1 cellular context compared by ENCODE assay signal in the genomic region with DNA sequence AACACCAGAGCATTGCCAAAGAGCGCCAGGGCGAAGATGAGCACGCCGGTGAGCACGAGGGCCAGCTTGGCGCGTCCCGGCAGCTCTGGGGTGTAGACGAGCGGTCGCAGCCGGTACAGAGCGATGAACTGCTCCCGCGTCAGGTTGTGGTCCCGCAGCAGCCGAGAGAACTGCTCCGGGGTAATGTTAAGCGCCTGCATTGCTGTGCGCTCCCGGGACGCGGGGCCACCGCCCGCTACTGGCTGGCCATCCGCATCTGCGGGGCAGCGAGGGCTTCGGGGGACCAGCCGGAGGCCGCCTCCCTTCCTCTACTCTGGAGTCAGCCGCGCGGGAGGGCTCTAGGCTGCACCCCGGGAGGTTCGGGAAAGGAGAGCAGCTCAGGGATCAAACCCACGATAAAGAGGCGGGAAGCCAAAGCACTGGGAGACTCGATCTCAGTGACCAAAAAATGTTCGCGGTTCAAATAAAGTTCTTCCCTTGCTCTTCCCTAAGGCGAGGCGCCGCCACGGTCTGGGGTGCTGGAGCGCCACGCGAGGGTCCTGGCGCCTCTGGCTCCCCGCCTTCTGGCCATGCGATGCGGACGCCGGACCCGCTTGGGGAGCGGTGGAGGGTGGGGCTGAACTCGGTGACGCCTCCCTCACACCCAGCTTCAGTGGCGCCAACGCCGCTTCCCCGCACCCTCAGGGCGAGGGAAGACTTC.
TF ChIP-seq lines count a peak whose summit lies in the region.

A gene (minus strand): TSS at position 571 of the 700 bp plus-strand sequence. CDS start 371 bp downstream, at position 200.

TF ChIP-seq in endothelial cell of umbilical vein, 7 proteins besides CTCF, POLR2A, EP300 and RAD21 (continued from another document):
- TF ChIP-seq, protein P1, sequence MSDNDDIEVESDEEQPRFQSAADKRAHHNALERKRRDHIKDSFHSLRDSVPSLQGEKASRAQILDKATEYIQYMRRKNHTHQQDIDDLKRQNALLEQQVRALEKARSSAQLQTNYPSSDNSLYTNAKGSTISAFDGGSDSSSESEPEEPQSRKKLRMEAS (IDR thresholded peaks at IDR 0.05; ENCODE audit: insufficient read depth, insufficient read length) = no peak
- TF ChIP-seq MYC (IDR thresholded peaks at IDR 0.05; ENCODE audit: low read depth, low read length) (no peak), GATA2 (IDR thresholded peaks at IDR 0.05; ENCODE audit: insufficient read depth, insufficient read length, low read depth, low read length) (no peak), EZH2 (IDR thresholded peaks at IDR 0.05; ENCODE audit: borderline replicate concordance, low read depth, low read length, severe bottlenecking) (peak; percentile 27), JUN (IDR thresholded peaks at IDR 0.05; ENCODE audit: borderline replicate concordance, insufficient read depth, insufficient read length, low read depth) (no peak)
